Comparison of ENCODE assay signal across 8 cellular contexts in genomic region chr13:26221399-26221720, GRCh38. TPM values are rescaled to one million over a fixed set of nuclear protein-coding genes. Genes with fewer than 3 reads are reported as not detected.
A peak's percentile ranks its signal among the peaks of the same experiment; 100 is the strongest.
DNase-seq lines count a peak whose midpoint lies in the region; ATAC-seq lines count a peak whose summit lies in the region.

No MANE protein-coding gene starts in this region.

- no peaks in the 10 kb centered on the region for H3K9me3 Mint-ChIP-seq in activated CD4-positive, alpha-beta T cell treated with anti-CD3 and anti-CD28 coated beads for 36 hours (ENCODE audit: low read depth)

- CTCF ChIA-PET in activated CD4-positive, alpha-beta T cell treated with anti-CD3 and anti-CD28 coated beads for 36 hours (lab: Charles Lee) = interaction anchor here (1.6 to 2.2 kb wide), 2 partner anchors 36 to 281 kb away, joined by 3 to 13 read pairs; no protein-coding TSS in a partner anchor

- H3K4me3 Mint-ChIP-seq in activated CD4-positive, alpha-beta T cell treated with anti-CD3 and anti-CD28 coated beads for 36 hours = peak overlapping the region; percentile 100

- H3K27ac Mint-ChIP-seq in activated CD4-positive, alpha-beta T cell treated with anti-CD3 and anti-CD28 coated beads for 36 hours = peak overlapping the region; percentile 100

- H3K4me1 Mint-ChIP-seq in activated CD4-positive, alpha-beta T cell treated with anti-CD3 and anti-CD28 coated beads for 36 hours = peaks cover 33% of the 10 kb centered on the region

- H3K9me3 ChIP-seq in thymus (ENCODE audit: control insufficient read depth) = no peaks in the 10 kb centered on the region

- peaks cover 30% of the 10 kb centered on the region for H3K36me3 Mint-ChIP-seq in activated CD4-positive, alpha-beta T cell treated with anti-CD3 and anti-CD28 coated beads for 36 hours (ENCODE audit: low read depth)

- peak overlapping the region; percentile 96 for H3K27ac ChIP-seq in angular gyrus (ENCODE audit: low read depth, low read length)
- peak overlapping the region; percentile 99 for H3K27ac ChIP-seq in thymus (ENCODE audit: low read depth)

- intact Hi-C loops in activated CD4-positive, alpha-beta T cell treated with anti-CD3 and anti-CD28 coated beads for 36 hours (cut with DNase I, micrococcal nuclease) = loop anchor here (1.0 to 10.0 kb wide), 6 partner anchors 33 to 1399 kb away; partner anchors contain the start of genes CDK8 (in 1 of the 2), GTF3A (in 1 of the 2), LNX2 (in 1 of the 2) and MTIF3 (in 1 of the 2)

- no peaks in the 10 kb centered on the region for H3K27me3 Mint-ChIP-seq in activated CD4-positive, alpha-beta T cell treated with anti-CD3 and anti-CD28 coated beads for 36 hours

- under 1% methylated on average over 16 of the region's 16 CpGs for WGBS in thymus

- no peaks in the 10 kb centered on the region for H3K27me3 ChIP-seq in thymus (ENCODE audit: control insufficient read depth, insufficient read depth)

- ATAC-seq in activated CD4-positive, alpha-beta T cell treated with anti-CD3 and anti-CD28 coated beads for 36 hours = peak; percentile 23
- ATAC-seq in HG03354 (IDR thresholded peaks at IDR 0.05; ENCODE audit: poor library complexity, severe bottlenecking, unreplicated experiment) = peak; percentile 26

- peak overlapping the region; percentile 84 for H3K4me3 ChIP-seq in thymus (ENCODE audit: low read length)

- peaks cover 13% of the 10 kb centered on the region for H3K36me3 ChIP-seq in thymus (ENCODE audit: control insufficient read depth, insufficient read depth)

- peaks cover 10% of the 10 kb centered on the region for H3K4me1 ChIP-seq in thymus (ENCODE audit: control insufficient read depth, insufficient read depth, low read length)

- no peak for DNase-seq in activated CD4-positive, alpha-beta T cell treated with anti-CD3 and anti-CD28 coated beads for 36 hours
- no peak for DNase-seq in activated CD4-positive, alpha-beta T cell treated with anti-CD3 and anti-CD28 coated beads, Interleukin-2, amount 50 U/mL, for 4 hours
- DNase-seq in kidney glomerular epithelial cell (lab: John Stamatoyannopoulos, UW) (peak; percentile 88), Ammon's horn (ENCODE audit: low spot score) (no peak), NCI-H1105 (lab: John Stamatoyannopoulos, UW) (no peak)

- POLR2A ChIA-PET in activated CD4-positive, alpha-beta T cell treated with anti-CD3 and anti-CD28 coated beads for 36 hours (lab: Charles Lee) = interaction anchor here (0.6 to 1.2 kb wide), 2 partner anchors 35 to 1042 kb away, joined by 3 read pairs; no protein-coding TSS in a partner anchor

RNA-seq across cellular contexts. Expression of gene RNF6, which starts 0.8 kb away (rescaled TPM):
- 10 to 100 TPM; 37.0 to 42.4 TPM for total RNA-seq in activated CD4-positive, alpha-beta T cell treated with anti-CD3 and anti-CD28 coated beads for 36 hours
- polyA plus RNA-seq in thymus = 29.9 TPM

RNA-seq across cellular contexts. Expression of gene CDK8, which starts 32.6 kb away (rescaled TPM):
- 10 to 100 TPM; 17.4 to 24.3 TPM for total RNA-seq in activated CD4-positive, alpha-beta T cell treated with anti-CD3 and anti-CD28 coated beads for 36 hours
- 23.8 TPM for polyA plus RNA-seq in thymus
